ENCODE assay signal across 1 cellular context in the genomic region with DNA sequence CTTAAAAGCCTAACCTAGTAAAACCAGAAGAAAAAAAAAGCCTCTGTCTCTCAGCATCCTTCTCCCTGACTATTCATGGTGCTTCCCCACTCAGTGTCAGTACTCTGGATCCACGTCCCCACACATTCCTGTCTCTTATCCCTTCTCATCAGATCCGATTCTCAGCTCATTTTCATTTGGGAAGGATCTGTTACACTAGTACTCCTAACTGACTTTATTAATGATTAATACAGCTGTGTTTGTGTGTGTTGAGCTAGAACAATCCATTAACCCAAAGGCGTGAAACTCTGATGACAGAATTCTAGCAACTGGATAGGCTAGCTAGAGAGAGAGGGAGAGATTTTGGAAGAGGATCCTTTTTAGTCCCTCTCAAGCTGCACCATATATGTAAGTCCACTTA.
TF ChIP-seq lines count a peak whose summit lies in the region.

No MANE protein-coding gene starts in this region.

TF ChIP-seq in HepG2, 621 proteins besides CTCF, POLR2A, EP300 and RAD21:
- TF ChIP-seq ZNF12 (CRISPR knock-in tag; IDR thresholded peaks at IDR 0.05) (no peak), MTA3 (CRISPR knock-in tag; IDR thresholded peaks at IDR 0.05) (no peak), ZNF234 (CRISPR knock-in tag; conservative IDR thresholded peaks at IDR 0.05) (no peak), ISX (CRISPR knock-in tag; conservative IDR thresholded peaks at IDR 0.05) (no peak), ZNF709 (CRISPR knock-in tag; IDR thresholded peaks at IDR 0.05) (no peak), ZMYM4 (CRISPR knock-in tag; IDR thresholded peaks at IDR 0.05) (no peak), MAFF (IDR thresholded peaks at IDR 0.05; ENCODE audit: low read depth, low read length) (no peak), THAP11 (CRISPR knock-in tag; IDR thresholded peaks at IDR 0.05) (no peak), ZNF619 (CRISPR knock-in tag; IDR thresholded peaks at IDR 0.05) (no peak), IKZF4 (CRISPR knock-in tag; IDR thresholded peaks at IDR 0.05; ENCODE audit: borderline replicate concordance, low read depth, not compliant biosample characterization) (no peak)
- TF ChIP-seq, protein P1, sequence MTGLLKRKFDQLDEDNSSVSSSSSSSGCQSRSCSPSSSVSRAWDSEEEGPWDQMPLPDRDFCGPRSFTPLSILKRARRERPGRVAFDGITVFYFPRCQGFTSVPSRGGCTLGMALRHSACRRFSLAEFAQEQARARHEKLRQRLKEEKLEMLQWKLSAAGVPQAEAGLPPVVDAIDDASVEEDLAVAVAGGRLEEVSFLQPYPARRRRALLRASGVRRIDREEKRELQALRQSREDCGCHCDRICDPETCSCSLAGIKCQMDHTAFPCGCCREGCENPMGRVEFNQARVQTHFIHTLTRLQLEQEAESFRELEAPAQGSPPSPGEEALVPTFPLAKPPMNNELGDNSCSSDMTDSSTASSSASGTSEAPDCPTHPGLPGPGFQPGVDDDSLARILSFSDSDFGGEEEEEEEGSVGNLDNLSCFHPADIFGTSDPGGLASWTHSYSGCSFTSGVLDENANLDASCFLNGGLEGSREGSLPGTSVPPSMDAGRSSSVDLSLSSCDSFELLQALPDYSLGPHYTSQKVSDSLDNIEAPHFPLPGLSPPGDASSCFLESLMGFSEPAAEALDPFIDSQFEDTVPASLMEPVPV (CRISPR knock-in tag; IDR thresholded peaks at IDR 0.05) = no peak
- TF ChIP-seq, protein P2, sequence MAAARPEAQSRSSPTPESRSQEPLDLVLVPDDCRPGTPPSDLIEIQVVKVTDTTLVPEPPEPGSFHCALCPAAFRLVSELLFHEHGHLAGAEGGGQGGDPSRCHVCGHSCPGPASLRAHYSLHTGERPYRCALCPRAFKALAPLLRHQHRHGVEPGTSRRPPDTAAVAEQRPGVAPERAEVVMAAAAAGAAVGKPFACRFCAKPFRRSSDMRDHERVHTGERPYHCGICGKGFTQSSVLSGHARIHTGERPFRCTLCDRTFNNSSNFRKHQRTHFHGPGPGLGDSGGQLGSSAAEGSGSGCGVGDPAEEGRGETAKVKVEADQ (CRISPR knock-in tag; IDR thresholded peaks at IDR 0.05; ENCODE audit: borderline replicate concordance) = no peak
- TF ChIP-seq, protein P3, sequence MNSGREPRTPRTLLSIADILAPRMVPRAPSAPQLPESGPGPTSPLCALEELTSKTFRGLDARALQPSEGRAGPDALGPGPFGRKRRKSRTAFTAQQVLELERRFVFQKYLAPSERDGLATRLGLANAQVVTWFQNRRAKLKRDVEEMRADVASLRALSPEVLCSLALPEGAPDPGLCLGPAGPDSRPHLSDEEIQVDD (CRISPR knock-in tag; IDR thresholded peaks at IDR 0.05; ENCODE audit: borderline replicate concordance) = no peak
- TF ChIP-seq, protein P4, sequence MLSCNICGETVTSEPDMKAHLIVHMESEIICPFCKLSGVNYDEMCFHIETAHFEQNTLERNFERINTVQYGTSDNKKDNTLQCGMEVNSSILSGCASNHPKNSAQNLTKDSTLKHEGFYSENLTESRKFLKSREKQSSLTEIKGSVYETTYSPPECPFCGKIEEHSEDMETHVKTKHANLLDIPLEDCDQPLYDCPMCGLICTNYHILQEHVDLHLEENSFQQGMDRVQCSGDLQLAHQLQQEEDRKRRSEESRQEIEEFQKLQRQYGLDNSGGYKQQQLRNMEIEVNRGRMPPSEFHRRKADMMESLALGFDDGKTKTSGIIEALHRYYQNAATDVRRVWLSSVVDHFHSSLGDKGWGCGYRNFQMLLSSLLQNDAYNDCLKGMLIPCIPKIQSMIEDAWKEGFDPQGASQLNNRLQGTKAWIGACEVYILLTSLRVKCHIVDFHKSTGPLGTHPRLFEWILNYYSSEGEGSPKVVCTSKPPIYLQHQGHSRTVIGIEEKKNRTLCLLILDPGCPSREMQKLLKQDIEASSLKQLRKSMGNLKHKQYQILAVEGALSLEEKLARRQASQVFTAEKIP (CRISPR knock-in tag; IDR thresholded peaks at IDR 0.05; ENCODE audit: borderline replicate concordance) = no peak
